8 cellular contexts compared by ENCODE assay signal in the genomic region with DNA sequence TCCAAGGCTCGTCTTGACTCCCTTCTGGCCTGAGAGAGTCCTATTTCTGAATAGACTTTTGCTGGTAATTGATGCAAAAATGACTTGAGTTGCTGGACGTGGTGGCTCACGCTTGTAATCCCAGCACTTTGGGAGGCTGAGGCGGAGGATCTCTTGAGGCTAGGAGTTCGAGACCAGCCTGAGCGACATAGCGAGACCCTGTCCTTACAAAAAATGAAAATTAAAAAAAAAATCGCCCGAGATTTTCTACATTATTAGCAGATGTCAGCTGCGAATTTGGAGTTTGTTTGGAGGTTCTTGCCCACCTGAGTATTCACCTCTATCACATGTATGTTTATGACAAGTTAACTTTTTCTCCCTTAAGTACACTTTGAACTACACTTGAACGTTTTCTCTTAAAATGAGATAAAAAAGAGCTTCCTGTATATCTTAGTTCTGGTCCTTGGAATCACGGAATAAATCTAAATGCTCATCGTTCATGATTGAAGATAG. TPM values are rescaled to one million over a fixed set of nuclear protein-coding genes. Genes with fewer than 3 reads are reported as not detected.
A peak's percentile ranks its signal among the peaks of the same experiment; 100 is the strongest.
DNase-seq lines count a peak whose midpoint lies in the region; ATAC-seq lines count a peak whose summit lies in the region.

No MANE protein-coding gene starts in this region.

- peaks cover 7% of the 10 kb centered on the region in 2 donors for H3K36me3 Mint-ChIP-seq in activated naive CD4-positive, alpha-beta T cell treated with anti-CD3 and anti-CD28 coated beads, Interleukin-2, amount 50 U/mL, for 72 hours

- H3K9ac ChIP-seq in HUES6 (ENCODE audit: low read length): peak overlapping the region; percentile 72

- no peaks in the 10 kb centered on the region for H3K27me3 ChIP-seq in HUES6 (ENCODE audit: control insufficient read depth, insufficient read depth, low read length)

- no peaks in the 10 kb centered on the region for H3K9me3 ChIP-seq in HUES6 (ENCODE audit: control insufficient read depth, insufficient read depth, low read depth, low read length)
- H3K9me3 ChIP-seq in iPS-18c (ENCODE audit: control insufficient read depth, insufficient read depth, low read length): no peaks in the 10 kb centered on the region

- no peaks in the 10 kb centered on the region for H3K4me1 ChIP-seq in HUES6 (ENCODE audit: control insufficient read depth, insufficient read depth, low read length)

- peak overlapping the region; percentile 94 for H3K4me3 ChIP-seq in HUES6 (ENCODE audit: low read depth, low read length)
- H3K4me3 ChIP-seq in iPS-18c (ENCODE audit: insufficient read depth, low read depth, low read length): peak overlapping the region; percentile 25; the same call in 1 of the 2 replicates

- H3K27ac ChIP-seq in HUES6 (ENCODE audit: low read depth, low read length): no peak overlapping the region

- ATAC-seq in activated naive CD4-positive, alpha-beta T cell treated with anti-CD3 and anti-CD28 coated beads, Interleukin-2, amount 50 U/mL, for 72 hours: no peak
- ATAC-seq in stimulated activated naive CD8-positive, alpha-beta T cell treated with anti-CD3 and anti-CD28 coated beads, Interleukin-15, amount 100 ng/mL, for 72 hours: no peak
- ATAC-seq in HG03469 (IDR thresholded peaks at IDR 0.05; ENCODE audit: unreplicated experiment): no peak

- H3K4me1 Mint-ChIP-seq in stimulated activated naive CD8-positive, alpha-beta T cell treated with anti-CD3 and anti-CD28 coated beads, Interleukin-15, amount 100 ng/mL, for 72 hours: peaks cover 29% of the 10 kb centered on the region

- intact Hi-C loops in head of caudate nucleus (cut with DNase I): loop anchor here (2.0 kb wide), 1 partner anchor 58 kb away; a partner anchor contains a TSS

- H3K27me3 Mint-ChIP-seq in stimulated activated naive CD8-positive, alpha-beta T cell treated with anti-CD3 and anti-CD28 coated beads, Interleukin-15, amount 100 ng/mL, for 72 hours: no peaks in the 10 kb centered on the region

- H3K27ac Mint-ChIP-seq in activated naive CD4-positive, alpha-beta T cell treated with anti-CD3 and anti-CD28 coated beads, Interleukin-2, amount 50 U/mL, for 72 hours: peak overlapping the region; percentile 98 to 100
- H3K27ac Mint-ChIP-seq in stimulated activated naive CD8-positive, alpha-beta T cell treated with anti-CD3 and anti-CD28 coated beads, Interleukin-15, amount 100 ng/mL, for 72 hours: peak overlapping the region; percentile 99

- H3K9me3 Mint-ChIP-seq in activated naive CD4-positive, alpha-beta T cell treated with anti-CD3 and anti-CD28 coated beads, Interleukin-2, amount 50 U/mL, for 72 hours: no peaks in the 10 kb centered on the region
- no peaks in the 10 kb centered on the region for H3K9me3 Mint-ChIP-seq in stimulated activated naive CD8-positive, alpha-beta T cell treated with anti-CD3 and anti-CD28 coated beads, Interleukin-15, amount 100 ng/mL, for 72 hours

- H3K36me3 ChIP-seq in HUES6 (ENCODE audit: control insufficient read depth, insufficient read depth, low read length): no peaks in the 10 kb centered on the region

- H3K4me3 Mint-ChIP-seq in stimulated activated naive CD8-positive, alpha-beta T cell treated with anti-CD3 and anti-CD28 coated beads, Interleukin-15, amount 100 ng/mL, for 72 hours: peak overlapping the region; percentile 85 to 86

- DNase-seq in activated naive CD4-positive, alpha-beta T cell treated with anti-CD3 and anti-CD28 coated beads, Interleukin-2, amount 50 U/mL, for 72 hours (ENCODE audit: low spot score in 2 of 2): no peak
- DNase-seq in stimulated activated naive CD8-positive, alpha-beta T cell treated with anti-CD3 and anti-CD28 coated beads, Interleukin-15, amount 100 ng/mL, for 72 hours: no peak
- DNase-seq in head of caudate nucleus (no peak), DMS114 treated with DMSO at 0.1 percent for 48 hours (lab: John Stamatoyannopoulos, UW; ENCODE audit: unreplicated experiment) (no peak), germinal center (ENCODE audit: low spot score) (no peak)

RNA-seq across cellular contexts. Expression of a gene that starts 0.5 kb away (rescaled TPM):
- total RNA-seq in activated naive CD4-positive, alpha-beta T cell treated with anti-CD3 and anti-CD28 coated beads, Interleukin-2, amount 50 U/mL, for 72 hours: 10 to 100 TPM; 17.5 to 36.0 TPM

RNA-seq across cellular contexts. Expression of a gene that starts 57.1 kb away (rescaled TPM):
- 100 to 1,000 TPM; 108 to 116 TPM for total RNA-seq in activated naive CD4-positive, alpha-beta T cell treated with anti-CD3 and anti-CD28 coated beads, Interleukin-2, amount 50 U/mL, for 72 hours
